In genomic region chr2:134327367-134327766, GRCh38 we compare ENCODE assay signal across 20 cellular contexts.
A peak's percentile ranks its signal among the peaks of the same experiment; 100 is the strongest.
DNase-seq lines count a peak whose midpoint lies in the region; ATAC-seq, FAIRE-seq and TF ChIP-seq lines count a peak whose summit lies in the region.
"Had no signal": no experiment of that assay in that cellular context is flagged by ENCODE, and none has a peak within 500 bp of the region (broad histone marks: within the 10 kb centered on the region; RNA-seq: fewer than 3 reads in every experiment).

No MANE protein-coding gene starts in this region.

- H3K27me3 ChIP-seq in AG04450 (ENCODE audit: control insufficient read depth, insufficient read depth, low read length) (no peaks in the 10 kb centered on the region), bronchial epithelial cell (ENCODE audit: control insufficient read depth, insufficient read depth, low read length) (no peaks in the 10 kb centered on the region), foreskin keratinocyte (no peaks in the 10 kb centered on the region), esophagus muscularis mucosa (no peaks in the 10 kb centered on the region)
- H3K27me3 ChIP-seq: suprapubic skin had no signal

- peak; percentile 72 for ATAC-seq in foreskin keratinocyte
- no peak for ATAC-seq in activated naive CD4-positive, alpha-beta T cell treated with anti-CD3 and anti-CD28 coated beads, Interleukin-2, amount 50 U/mL, for 72 hours

- peaks cover 5 to 9% of the 10 kb centered on the region in 2 donors for H3K9me3 Mint-ChIP-seq in activated naive CD4-positive, alpha-beta T cell treated with anti-CD3 and anti-CD28 coated beads, Interleukin-2, amount 50 U/mL, for 72 hours

- H3K36me3 Mint-ChIP-seq in activated naive CD4-positive, alpha-beta T cell treated with anti-CD3 and anti-CD28 coated beads, Interleukin-2, amount 50 U/mL, for 72 hours: peaks cover 15 to 38% of the 10 kb centered on the region in 2 donors

- TF ChIP-seq POLR2A in esophagus muscularis mucosa (IDR thresholded peaks at IDR 0.05; ENCODE audit: low read depth): no peak

- 91% methylated on average over 2 of the region's 2 CpGs for WGBS in esophagus muscularis mucosa

- peak; percentile 8 for DNase-seq in AG04450 (ENCODE audit: low read depth, low spot score)
- peak; percentile 39 for DNase-seq in HCEC 1CT
- DNase-seq in bronchial epithelial cell (ENCODE audit: low read depth): peak; percentile 83
- peak; percentile 29 to 70 for DNase-seq in foreskin keratinocyte
- DNase-seq in activated T-cell treated with anti-CD3 and anti-CD28 coated beads, Interleukin-2, amount 50 U/mL, for 1 hour: no peak
- DNase-seq in activated naive CD4-positive, alpha-beta T cell treated with anti-CD3 and anti-CD28 coated beads, Interleukin-2, amount 50 U/mL, for 72 hours (ENCODE audit: low spot score in 2 of 2): no peak
- no peak for DNase-seq in dedifferentiated amniotic fluid mesenchymal stem cell (ENCODE audit: extremely low spot score)
- no peak for DNase-seq in esophagus muscularis mucosa (ENCODE audit: extremely low spot score)
- DNase-seq: activated gamma-delta T cell treated with Interleukin-2 at 50 U/mL for 16 hours; aorta; CD4-positive, alpha-beta T cell; DMS53; endodermal cell; NCI-H1417; NCI-H69; nucleus accumbens; SIG-M5; T-helper 1 cell had no signal

- H3K36me3 ChIP-seq in bronchial epithelial cell (ENCODE audit: control insufficient read depth, insufficient read depth, low read length) (no peaks in the 10 kb centered on the region), esophagus muscularis mucosa (no peaks in the 10 kb centered on the region)
- H3K36me3 ChIP-seq: suprapubic skin had no signal

- H3K27ac Mint-ChIP-seq in activated naive CD4-positive, alpha-beta T cell treated with anti-CD3 and anti-CD28 coated beads, Interleukin-2, amount 50 U/mL, for 72 hours: no peak overlapping the region
- H3K27ac Mint-ChIP-seq: CD4-positive, alpha-beta T cell had no signal

- FAIRE-seq in bronchial epithelial cell (lab: Jason Lieb, UNC): no peak
- FAIRE-seq: A204.1 had no signal

- TF ChIP-seq CTCF in AG04450 (IDR thresholded peaks at IDR 0.05; ENCODE audit: low read depth, low read length) (no peak), bronchial epithelial cell (IDR thresholded peaks at IDR 0.05; ENCODE audit: insufficient read depth, low read length, severe bottlenecking) (no peak), foreskin keratinocyte (conservative IDR thresholded peaks at IDR 0.05) (no peak), esophagus muscularis mucosa (IDR thresholded peaks at IDR 0.05) (no peak)

- H3K27ac ChIP-seq in AG04450 (ENCODE audit: low read depth, low read length): no peak overlapping the region
- no peak overlapping the region for H3K27ac ChIP-seq in foreskin keratinocyte
- H3K27ac ChIP-seq in esophagus muscularis mucosa (replicated peaks in 1 of 4): no peak overlapping the region
- H3K27ac ChIP-seq: suprapubic skin had no signal

- H3K9me3 ChIP-seq in AG04450 (ENCODE audit: control insufficient read depth, insufficient read depth, low read length): no peaks in the 10 kb centered on the region; the same call in 1 of the 2 replicates
- H3K9me3 ChIP-seq in esophagus muscularis mucosa: no peaks in the 10 kb centered on the region
- H3K9me3 ChIP-seq: suprapubic skin had no signal

- intact Hi-C loops in esophagus muscularis mucosa (cut with DNase I): no loop called here

- POLR2A ChIA-PET in AG04450 (lab: Yijun Ruan, JAX): no interaction called here

- TF ChIP-seq EP300 in esophagus muscularis mucosa (IDR thresholded peaks at IDR 0.05): no peak

- CTCF ChIA-PET in AG04450 (lab: Charles Lee): interaction anchor here (1.1 kb wide), 2 partner anchors 123 to 209 kb away, joined by 3 to 4 read pairs; no protein-coding TSS in a partner anchor

- no peak overlapping the region for H3K4me3 ChIP-seq in AG04450 (ENCODE audit: low read depth, low read length)
- H3K4me3 ChIP-seq in bronchial epithelial cell (ENCODE audit: low read depth, low read length): no peak overlapping the region
- no peak overlapping the region for H3K4me3 ChIP-seq in esophagus muscularis mucosa
- H3K4me3 ChIP-seq: suprapubic skin had no signal

- H3K4me1 ChIP-seq in foreskin keratinocyte: no peaks in the 10 kb centered on the region
- H3K4me1 ChIP-seq in esophagus muscularis mucosa: peaks cover 21 to 31% (median 25%) of the 10 kb centered on the region in 4 donors

Comparison
In these comparisons a context has a peak if more than half of its experiments do, and no peak if none do; other contexts are left out.
1. DNase-seq: peak in AG04450 (single experiment), HCEC 1CT (single experiment), bronchial epithelial cell (single experiment) and foreskin keratinocyte (2 of 2); none in activated T-cell treated with anti-CD3 and anti-CD28 coated beads, Interleukin-2, amount 50 U/mL, for 1 hour (single experiment), activated naive CD4-positive, alpha-beta T cell treated with anti-CD3 and anti-CD28 coated beads, Interleukin-2, amount 50 U/mL, for 72 hours (0 of 2), dedifferentiated amniotic fluid mesenchymal stem cell (single experiment) and esophagus muscularis mucosa (single experiment).